8 cellular contexts compared by ENCODE assay signal in the genomic region with DNA sequence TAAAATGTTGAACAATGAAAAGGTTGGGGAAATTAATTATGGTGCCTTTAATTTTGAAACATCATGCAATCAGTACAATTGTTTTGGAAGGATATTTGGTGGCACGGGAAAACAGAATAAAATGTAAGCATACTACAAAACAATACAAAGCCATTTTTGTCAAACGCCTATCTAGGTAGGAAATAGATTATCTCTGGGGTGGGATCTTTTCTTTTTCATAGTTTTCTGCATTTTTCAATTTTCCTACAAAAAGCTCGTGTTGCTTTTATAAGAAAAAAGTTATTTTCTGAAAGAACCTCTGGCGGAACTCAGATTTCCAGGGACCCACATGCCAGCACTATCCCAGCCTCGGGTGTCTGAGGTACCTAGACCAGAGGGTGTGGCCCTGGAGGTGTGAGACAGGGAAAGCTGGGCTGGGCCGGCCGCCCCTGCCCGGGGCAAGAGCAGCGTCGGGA. TPM values are rescaled to one million over a fixed set of nuclear protein-coding genes. Genes with fewer than 3 reads are reported as not detected.
DNase-seq lines count a peak whose midpoint lies in the region; ATAC-seq, FAIRE-seq and TF ChIP-seq lines count a peak whose summit lies in the region.

No MANE protein-coding gene starts in this region.

- no peaks in the 10 kb centered on the region for H3K9me3 Mint-ChIP-seq in T-helper 2 cell treated with Interferon-gamma antibody and Interleukin-4, amounts not matched to agents 5 μg/mL and 100 μg/mL, for 36 hours

- H3K36me3 Mint-ChIP-seq in T-helper 2 cell treated with Interferon-gamma antibody and Interleukin-4, amounts not matched to agents 5 μg/mL and 100 μg/mL, for 36 hours (ENCODE audit: low read depth) = peaks cover 2% of the 10 kb centered on the region

- intact Hi-C loops in kidney (cut with DNase I) (no loop called here), posterior cingulate gyrus (cut with DNase I) (loop anchor here (5.0 to 10.0 kb wide), 4 partner anchors 69 to 221 kb away; a partner anchor contains a TSS)

- H3K27ac Mint-ChIP-seq in T-helper 2 cell treated with Interferon-gamma antibody and Interleukin-4, amounts not matched to agents 5 μg/mL and 100 μg/mL, for 36 hours = peak overlapping the region; percentile 70

- no peaks in the 10 kb centered on the region for H3K36me3 ChIP-seq in adipocyte (ENCODE audit: control insufficient read depth, insufficient read depth, low read length, severe bottlenecking)
- H3K36me3 ChIP-seq in kidney (ENCODE audit: control insufficient read depth in 1 of 2, insufficient read depth in 2 of 2, low read length in 2 of 2) = no peaks in the 10 kb centered on the region

- FAIRE-seq in kidney (lab: Jason Lieb, UNC) = no peak

- peak overlapping the region; percentile 87 for H3K4me3 Mint-ChIP-seq in T-helper 2 cell treated with Interferon-gamma antibody and Interleukin-4, amounts not matched to agents 5 μg/mL and 100 μg/mL, for 36 hours

- no peak for DNase-seq in T-helper 2 cell treated with Interferon-gamma antibody and Interleukin-4, amounts not matched to agents 5 μg/mL and 100 μg/mL, for 36 hours (ENCODE audit: low spot score)
- DNase-seq in T-helper 2 cell (no peak), adipocyte (ENCODE audit: low read depth) (no peak), kidney (no peak), superior temporal gyrus (ENCODE audit: extremely low spot score) (peak; percentile 29), NCI-H2029 (lab: John Stamatoyannopoulos, UW) (no peak), posterior cingulate gyrus (no peak)

- H3K27me3 ChIP-seq in adipocyte (replicated peaks; ENCODE audit: control insufficient read depth, insufficient read depth, low read length) = no peaks in the 10 kb centered on the region

- H3K4me3 ChIP-seq in adipocyte (ENCODE audit: low read length) (peak overlapping the region; percentile 85), kidney (ENCODE audit: low read length in 2 of 2) (peak overlapping the region; percentile 66 to 73)

- peak overlapping the region in 1 of 2 donors; percentile 13 for H3K27ac ChIP-seq in kidney (ENCODE audit: low read depth in 2 of 2, low read length in 2 of 2)

- H3K9me3 ChIP-seq in adipocyte (ENCODE audit: control insufficient read depth, low read length) = no peaks in the 10 kb centered on the region
- H3K9me3 ChIP-seq in kidney (ENCODE audit: control insufficient read depth in 1 of 2, low read length in 2 of 2) = no peaks in the 10 kb centered on the region

- H3K4me1 ChIP-seq in adipocyte (ENCODE audit: control insufficient read depth, insufficient read depth, low read length) (peaks cover 22% of the 10 kb centered on the region), kidney (ENCODE audit: control insufficient read depth in 1 of 2, insufficient read depth in 1 of 2, low read depth in 1 of 2, low read length in 2 of 2) (peaks cover 7 to 14% of the 10 kb centered on the region in 2 donors)

- peak overlapping the region; percentile 86 for H3K9ac ChIP-seq in adipocyte (ENCODE audit: low read length)
- peak overlapping the region; percentile 61 to 67 for H3K9ac ChIP-seq in kidney (ENCODE audit: low read length in 2 of 2)

- H3K27me3 Mint-ChIP-seq in T-helper 2 cell treated with Interferon-gamma antibody and Interleukin-4, amounts not matched to agents 5 μg/mL and 100 μg/mL, for 36 hours (ENCODE audit: low read depth) = peaks cover 13% of the 10 kb centered on the region

- H3K4me1 Mint-ChIP-seq in T-helper 2 cell treated with Interferon-gamma antibody and Interleukin-4, amounts not matched to agents 5 μg/mL and 100 μg/mL, for 36 hours (ENCODE audit: low read depth) = peaks cover 21% of the 10 kb centered on the region

- TF ChIP-seq CTCF in kidney (IDR thresholded peaks at IDR 0.05; ENCODE audit: borderline replicate concordance, extremely low read depth, insufficient read depth) = no peak

- no peak for ATAC-seq in HG02588 (IDR thresholded peaks at IDR 0.05; ENCODE audit: unreplicated experiment)

RNA-seq across cellular contexts. Expression of a gene that starts 1.0 kb away (rescaled TPM):
- total RNA-seq in kidney = 50.5 TPM
- 17.4 TPM for polyA plus RNA-seq in kidney (ENCODE audit: insufficient read depth, low read depth, low replicate concordance)

RNA-seq across cellular contexts. Expression of a gene that starts 20.6 kb away (rescaled TPM):
- 18.4 TPM for total RNA-seq in kidney
- 80.1 TPM for polyA plus RNA-seq in kidney (ENCODE audit: insufficient read depth, low read depth, low replicate concordance)
